Comparison of ENCODE assay signal across 9 cellular contexts in genomic region chr1:153568367-153569099, GRCh38. TPM values are rescaled to one million over a fixed set of nuclear protein-coding genes. Genes with fewer than 3 reads are reported as not detected.
DNase-seq lines count a peak whose midpoint lies in the region; ATAC-seq lines count a peak whose summit lies in the region.
"Had no signal": no experiment of that assay in that cellular context is flagged by ENCODE, and none has a peak within 500 bp of the region (broad histone marks: within the 10 kb centered on the region; RNA-seq: fewer than 3 reads in every experiment).

No MANE protein-coding gene starts in this region.

- peak overlapping the region; percentile 78 for H3K27ac ChIP-seq in muscle layer of duodenum (ENCODE audit: low read length)

- peak; percentile 91 for DNase-seq in COR-L47 (lab: John Stamatoyannopoulos, UW)
- DNase-seq in KBM-7: peak; percentile 92
- peak; percentile 38 for DNase-seq in OCI-M2 (lab: John Stamatoyannopoulos, UW; ENCODE audit: unreplicated experiment)
- DNase-seq in activated T-cell treated with anti-CD3 and anti-CD28 coated beads, Interleukin-2, amount 50 U/mL, for 4 hours: peak; percentile 81
- DNase-seq in stimulated activated CD8-positive, alpha-beta memory T cell treated with anti-CD3 and anti-CD28 coated beads, Interleukin-7, amount 100 ng/mL, for 1 hour (ENCODE audit: low read depth in 2 of 2): peak; percentile 58 to 63

- no peaks in the 10 kb centered on the region for H3K27me3 ChIP-seq in muscle layer of duodenum (ENCODE audit: low read depth, low read length)

- peak overlapping the region; percentile 30 to 45 for H3K4me3 ChIP-seq in muscle layer of duodenum (ENCODE audit: low read depth in 1 of 2, low read length in 2 of 2)

- peak overlapping the region; percentile 72 for H3K4me3 Mint-ChIP-seq in activated T-cell treated with anti-CD3 and anti-CD28 coated beads, Interleukin-2, amount 50 U/mL, for 4 hours

- H3K27me3 Mint-ChIP-seq in activated T-cell treated with anti-CD3 and anti-CD28 coated beads, Interleukin-2, amount 50 U/mL, for 4 hours (ENCODE audit: low read depth): no peaks in the 10 kb centered on the region

- in situ Hi-C loops in KBM-7 (cut with MboI; ENCODE audit: low pct_unique_long_range_greater_than_20kb, low sequenced_read_pairs): loop anchor here (10.0 kb wide), 1 partner anchor 54 kb away; no protein-coding TSS in a partner anchor

- no peaks in the 10 kb centered on the region for H3K36me3 ChIP-seq in muscle layer of duodenum (ENCODE audit: control insufficient read depth in 1 of 2, insufficient read depth in 2 of 2, low read length in 2 of 2)

- ATAC-seq in activated T-cell treated with anti-CD3 and anti-CD28 coated beads, Interleukin-2, amount 50 U/mL, for 4 hours: no peak
- peak; percentile 23 for ATAC-seq in esophagus mucosa
- no peak for ATAC-seq in HG02623 (IDR thresholded peaks at IDR 0.05; ENCODE audit: unreplicated experiment)

- H3K4me1 ChIP-seq in muscle layer of duodenum (ENCODE audit: control insufficient read depth in 1 of 2, insufficient read depth in 2 of 2, low read length in 2 of 2): peaks cover 30 to 31% of the 10 kb centered on the region in 2 donors

- no peaks in the 10 kb centered on the region for H3K9me3 ChIP-seq in muscle layer of duodenum (ENCODE audit: control insufficient read depth in 1 of 2, low read length in 2 of 2)

- no peaks in the 10 kb centered on the region for H3K9me3 Mint-ChIP-seq in activated T-cell treated with anti-CD3 and anti-CD28 coated beads, Interleukin-2, amount 50 U/mL, for 4 hours

- H3K36me3 Mint-ChIP-seq in activated T-cell treated with anti-CD3 and anti-CD28 coated beads, Interleukin-2, amount 50 U/mL, for 4 hours (ENCODE audit: insufficient read depth): no peaks in the 10 kb centered on the region

- H3K4me1 Mint-ChIP-seq in activated T-cell treated with anti-CD3 and anti-CD28 coated beads, Interleukin-2, amount 50 U/mL, for 4 hours (ENCODE audit: low read depth): peaks cover 55% of the 10 kb centered on the region

RNA-seq across cellular contexts. Expression of gene S100A2, which starts 2.9 kb away (rescaled TPM):
- 1 to 10 TPM in 1 of 3 donors, under 1 TPM in 2; 0.40 to 1.2 (median 0.76) TPM for total RNA-seq in activated T-cell treated with anti-CD3 and anti-CD28 coated beads, Interleukin-2, amount 50 U/mL, for 4 hours
- total RNA-seq in esophagus mucosa: 4,166 TPM

RNA-seq across cellular contexts. Expression of gene S100A3, which starts 19.5 kb away (rescaled TPM):
- not detected for total RNA-seq in activated T-cell treated with anti-CD3 and anti-CD28 coated beads, Interleukin-2, amount 50 U/mL, for 4 hours
- total RNA-seq in esophagus mucosa: 9.6 TPM
- total RNA-seq: activated CD8-positive, alpha-beta memory T cell treated with anti-CD3 and anti-CD28 coated beads for 36 hours had no signal

RNA-seq across cellular contexts. Expression of gene S100A4, which starts 22.9 kb away (rescaled TPM):
- total RNA-seq in activated T-cell treated with anti-CD3 and anti-CD28 coated beads, Interleukin-2, amount 50 U/mL, for 4 hours: 10 to 100 TPM; 19.6 to 40.3 (median 21.7) TPM
- total RNA-seq in esophagus mucosa: 36.0 TPM

RNA-seq across cellular contexts. Expression of gene S100A5, which starts 27.8 kb away (rescaled TPM):
- total RNA-seq in activated T-cell treated with anti-CD3 and anti-CD28 coated beads, Interleukin-2, amount 50 U/mL, for 4 hours: 1 to 10 TPM in 1 of 3 donors, under 1 TPM in 2; 0.74 to 2.5 (median 0.95) TPM
- not detected for total RNA-seq in esophagus mucosa

RNA-seq across cellular contexts. Expression of gene S100A6, which starts 32.7 kb away (rescaled TPM):
- 100 to 1,000 TPM; 133 to 188 (median 134) TPM for total RNA-seq in activated T-cell treated with anti-CD3 and anti-CD28 coated beads, Interleukin-2, amount 50 U/mL, for 4 hours
- total RNA-seq in esophagus mucosa: 976 TPM

Comparison
In these comparisons a context has a peak if more than half of its experiments do, and no peak if none do; other contexts are left out.
1. DNase-seq: peak in every context shown above with its lines; median percentile 92 in KBM-7; 91 in COR-L47; 81 in activated T-cell treated with anti-CD3 and anti-CD28 coated beads, Interleukin-2, amount 50 U/mL, for 4 hours; 60 in stimulated activated CD8-positive, alpha-beta memory T cell treated with anti-CD3 and anti-CD28 coated beads, Interleukin-7, amount 100 ng/mL, for 1 hour; 38 in OCI-M2.
2. RNA of gene S100A2, which starts 2.9 kb away (total RNA-seq): 4,166 TPM in esophagus mucosa (single experiment); 0.40 to 1.2 TPM in activated T-cell treated with anti-CD3 and anti-CD28 coated beads, Interleukin-2, amount 50 U/mL, for 4 hours; every median in the first group is over 1,000 times any median in the second.
3. RNA of gene S100A3, which starts 19.5 kb away (total RNA-seq): 9.6 TPM in esophagus mucosa (single experiment); not detected in activated T-cell treated with anti-CD3 and anti-CD28 coated beads, Interleukin-2, amount 50 U/mL, for 4 hours; every median in the first group is over 10 times any median in the second.